22 cellular contexts compared by ENCODE assay signal in the genomic region with DNA sequence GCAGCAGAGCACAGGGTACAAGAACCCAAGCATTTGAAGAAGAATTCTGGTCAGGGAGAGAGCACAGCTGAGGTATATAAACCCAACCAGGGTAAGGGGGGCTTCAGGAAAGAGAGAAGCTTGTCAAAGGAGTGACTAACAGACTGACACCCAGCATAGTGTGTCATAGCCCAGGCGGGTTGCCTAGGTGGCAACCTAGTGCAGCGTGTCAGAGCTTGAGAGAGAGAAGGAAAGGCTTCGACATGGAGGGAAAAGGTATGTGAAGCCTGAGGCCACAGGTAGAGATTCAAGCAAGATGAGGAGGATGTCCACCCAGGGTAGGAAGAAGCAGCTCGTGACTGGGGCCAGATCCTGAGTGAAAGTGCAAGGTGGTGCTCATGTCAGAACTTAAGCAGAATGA. TPM values are rescaled to one million over a fixed set of nuclear protein-coding genes. Genes with fewer than 3 reads are reported as not detected.
DNase-seq lines count a peak whose midpoint lies in the region; ATAC-seq and TF ChIP-seq lines count a peak whose summit lies in the region.
"Had no signal": no experiment of that assay in that cellular context is flagged by ENCODE, and none has a peak within 500 bp of the region (broad histone marks: within the 10 kb centered on the region; RNA-seq: fewer than 3 reads in every experiment).

No MANE protein-coding gene starts in this region.

- in situ Hi-C loops in IMR-90 (cut with MboI; ENCODE audit: low sequenced_read_pairs) = no loop called here

- no peak overlapping the region for H4K8ac ChIP-seq in IMR-90 (ENCODE audit: low read depth in 2 of 2, low read length in 2 of 2)

- H2BK120ac ChIP-seq in IMR-90 (ENCODE audit: low read depth, low read length) = no peak overlapping the region

- H3K9ac ChIP-seq in IMR-90 (ENCODE audit: low read depth, low read length) = no peak overlapping the region
- H3K9ac ChIP-seq: BLaER1 treated with 17β-estradiol and CSF1 and Interleukin-3, amounts not matched to agents 10 nM and 100 nM; KMS-11 had no signal

- TF ChIP-seq POLR2A in IMR-90 (IDR thresholded peaks at IDR 0.05; ENCODE audit: low read depth, low read length) = no peak

- no peaks in the 10 kb centered on the region for H3K27me3 Mint-ChIP-seq in activated CD8-positive, alpha-beta T cell treated with anti-CD3 and anti-CD28 coated beads for 36 hours
- H3K27me3 Mint-ChIP-seq in activated CD8-positive, alpha-beta T cell treated with anti-CD3 and anti-CD28 coated beads, Interleukin-2, amount 10 ng/mL, durations not matched to agents 7 days and 5 days (ENCODE audit: low read depth) = no peaks in the 10 kb centered on the region
- peaks cover 0 to 3% (median 0%) of the 10 kb centered on the region in 5 donors for H3K27me3 Mint-ChIP-seq in naive thymus-derived CD8-positive, alpha-beta T cell

- H3K4me2 ChIP-seq in IMR-90 (ENCODE audit: low read depth, low read length) = no peak overlapping the region
- H3K4me2 ChIP-seq: BLaER1 treated with 17β-estradiol and CSF1 and Interleukin-3, amounts not matched to agents 10 nM and 100 nM; GM23338; KMS-11 had no signal

- H3K4me1 ChIP-seq in IMR-90 (ENCODE audit: control insufficient read depth, insufficient read depth, low read length) = peaks cover 2% of the 10 kb centered on the region; the same call in 1 of the 2 replicates
- H3K4me1 ChIP-seq: Caco-2, HAP-1 had no signal

- H3K9me1 ChIP-seq in IMR-90 (ENCODE audit: insufficient read depth, low read length) = no peaks in the 10 kb centered on the region

- no peak overlapping the region for H3K23ac ChIP-seq in IMR-90 (ENCODE audit: low read depth, low read length)

- no peak overlapping the region for H3K14ac ChIP-seq in IMR-90 (replicated peaks; ENCODE audit: low read depth, low read length)

- WGBS in IMR-90 (ENCODE audit: extremely low coverage in 2 of 2, insufficient read length in 1 of 2), 2 experiments = 73% methylated on average over 3 of the region's 4 CpGs; no CpG with 5 or more reads in 1 of the 2 experiments

- no peak overlapping the region for H3K27ac Mint-ChIP-seq in activated CD8-positive, alpha-beta T cell treated with anti-CD3 and anti-CD28 coated beads for 36 hours
- no peak overlapping the region for H3K27ac Mint-ChIP-seq in activated CD8-positive, alpha-beta T cell treated with anti-CD3 and anti-CD28 coated beads, Interleukin-2, amount 10 ng/mL, durations not matched to agents 7 days and 5 days
- peak overlapping the region in 3 of 10 donors; percentile 39 to 75 (median 49) for H3K27ac Mint-ChIP-seq in naive thymus-derived CD8-positive, alpha-beta T cell
- H3K27ac Mint-ChIP-seq: GM23338 had no signal

- no peaks in the 10 kb centered on the region for H3K79me1 ChIP-seq in IMR-90 (ENCODE audit: low read depth in 1 of 2, low read length in 2 of 2)

- intact Hi-C loops in activated CD8-positive, alpha-beta T cell treated with anti-CD3 and anti-CD28 coated beads for 36 hours (cut with micrococcal nuclease) = no loop called here
- intact Hi-C loops in IMR-90 (cut with micrococcal nuclease) = no loop called here

- H3K56ac ChIP-seq in IMR-90 (ENCODE audit: extremely low read depth, insufficient read depth, low read length) = no peak overlapping the region

- 0 out of 2 replicates have a peak overlapping the region, but pooled peaks have one; percentile 1 for H3K4ac ChIP-seq in IMR-90 (ENCODE audit: low read depth, low read length)

- no peak overlapping the region for H2BK15ac ChIP-seq in IMR-90 (ENCODE audit: low read depth, low read length)

- no peak overlapping the region for H3K18ac ChIP-seq in IMR-90 (ENCODE audit: low read depth, low read length)

- no peaks in the 10 kb centered on the region for H3K9me3 Mint-ChIP-seq in activated CD8-positive, alpha-beta T cell treated with anti-CD3 and anti-CD28 coated beads for 36 hours
- peaks cover 6% of the 10 kb centered on the region for H3K9me3 Mint-ChIP-seq in activated CD8-positive, alpha-beta T cell treated with anti-CD3 and anti-CD28 coated beads, Interleukin-2, amount 10 ng/mL, durations not matched to agents 7 days and 5 days (ENCODE audit: insufficient read depth)
- H3K9me3 Mint-ChIP-seq in naive thymus-derived CD8-positive, alpha-beta T cell = no peaks in the 10 kb centered on the region
- H3K9me3 Mint-ChIP-seq: GM23338 had no signal

- TF ChIP-seq RAD21 in IMR-90 (IDR thresholded peaks at IDR 0.05; ENCODE audit: low read length) = no peak

- no peak overlapping the region for H2BK5ac ChIP-seq in IMR-90 (ENCODE audit: low read depth, low read length, poor library complexity, severe bottlenecking)

- H3K4me3 Mint-ChIP-seq in activated CD8-positive, alpha-beta T cell treated with anti-CD3 and anti-CD28 coated beads for 36 hours = no peak overlapping the region
- no peak overlapping the region for H3K4me3 Mint-ChIP-seq in activated CD8-positive, alpha-beta T cell treated with anti-CD3 and anti-CD28 coated beads, Interleukin-2, amount 10 ng/mL, durations not matched to agents 7 days and 5 days
- H3K4me3 Mint-ChIP-seq in naive thymus-derived CD8-positive, alpha-beta T cell = no peak overlapping the region
- H3K4me3 Mint-ChIP-seq: GM23338 had no signal

- DNase-seq in activated CD8-positive, alpha-beta T cell treated with anti-CD3 and anti-CD28 coated beads for 36 hours = peak; percentile 11
- no peak for DNase-seq in activated CD8-positive, alpha-beta T cell treated with anti-CD3 and anti-CD28 coated beads, Interleukin-2, amount 10 ng/mL, durations not matched to agents 7 days and 5 days
- DNase-seq in IMR-90 (no peak), epithelial cell of esophagus (ENCODE audit: low read depth) (peak; percentile 91), WERI-Rb-1 (no peak), hippocampal formation (lab: John Stamatoyannopoulos, UW) (no peak), GM19238 (ENCODE audit: insufficient read length, low spot score) (no peak)
- DNase-seq in naive thymus-derived CD8-positive, alpha-beta T cell = no peak
- DNase-seq: Caco-2; CD4-positive, alpha-beta memory T cell; MV-4-11; NCI-H1694; NCI-H2081 treated with DMSO at 0.1 percent for 48 hours; NCI-H446; NCI-H526; Right ventricle myocardium superior had no signal

- H3K9me3 ChIP-seq in IMR-90 (ENCODE audit: control insufficient read depth, insufficient read depth, low read length) (no peaks in the 10 kb centered on the region), WERI-Rb-1 (ENCODE audit: severe bottlenecking) (no peaks in the 10 kb centered on the region)
- H3K9me3 ChIP-seq: Caco-2, HAP-1 had no signal

- peak; percentile 29 for ATAC-seq in activated CD8-positive, alpha-beta T cell treated with anti-CD3 and anti-CD28 coated beads for 36 hours
- no peak for ATAC-seq in activated CD8-positive, alpha-beta T cell treated with anti-CD3 and anti-CD28 coated beads, Interleukin-2, amount 10 ng/mL, durations not matched to agents 7 days and 5 days
- ATAC-seq in IMR-90 (ENCODE audit: low read depth) = no peak
- ATAC-seq in naive thymus-derived CD8-positive, alpha-beta T cell = peak; percentile 39 to 49
- ATAC-seq: GM23338 had no signal

- peak overlapping the region; percentile 28 for H2AFZ ChIP-seq in IMR-90 (replicated peaks; ENCODE audit: low read length, poor library complexity)
- H2AFZ ChIP-seq: GM23338 had no signal

- dilution Hi-C loops in IMR-90 (cut with HindIII; ENCODE audit: low sequenced_read_pairs, unreplicated experiment) = no loop called here

- H3K36me3 ChIP-seq in IMR-90 (ENCODE audit: control insufficient read depth, insufficient read depth, low read length) = no peaks in the 10 kb centered on the region
- no peaks in the 10 kb centered on the region for H3K36me3 ChIP-seq in WERI-Rb-1
- H3K36me3 ChIP-seq: BLaER1 treated with 17β-estradiol and CSF1 and Interleukin-3, amounts not matched to agents 10 nM and 100 nM; HAP-1 had no signal

- H3K27me3 ChIP-seq in IMR-90 (ENCODE audit: control insufficient read depth, insufficient read depth, low read length) = no peaks in the 10 kb centered on the region
- no peaks in the 10 kb centered on the region for H3K27me3 ChIP-seq in WERI-Rb-1 (ENCODE audit: insufficient read depth, low read depth, severe bottlenecking)

- peaks cover 21% of the 10 kb centered on the region for H3K4me1 Mint-ChIP-seq in activated CD8-positive, alpha-beta T cell treated with anti-CD3 and anti-CD28 coated beads for 36 hours (ENCODE audit: low read depth)
- H3K4me1 Mint-ChIP-seq in activated CD8-positive, alpha-beta T cell treated with anti-CD3 and anti-CD28 coated beads, Interleukin-2, amount 10 ng/mL, durations not matched to agents 7 days and 5 days (ENCODE audit: low read depth) = peaks cover 6% of the 10 kb centered on the region
- peaks cover 0 to 14% (median 2%) of the 10 kb centered on the region in 4 donors for H3K4me1 Mint-ChIP-seq in naive thymus-derived CD8-positive, alpha-beta T cell
- H3K4me1 Mint-ChIP-seq: GM23338 had no signal

- POLR2A ChIA-PET in activated CD8-positive, alpha-beta T cell treated with anti-CD3 and anti-CD28 coated beads for 36 hours (lab: Charles Lee) = no interaction called here
- POLR2A ChIA-PET in activated CD8-positive, alpha-beta T cell treated with anti-CD3 and anti-CD28 coated beads, Interleukin-2, amount 10 ng/mL, durations not matched to agents 7 days and 5 days (lab: Charles Lee) = interaction anchor here (0.6 to 0.7 kb wide), 2 partner anchors 108 to 180 kb away, joined by 3 read pairs; no protein-coding TSS in a partner anchor
- POLR2A ChIA-PET in IMR-90 (lab: Charles Lee; ENCODE audit: unreplicated experiment) = no interaction called here
- POLR2A ChIA-PET in naive thymus-derived CD8-positive, alpha-beta T cell (lab: Charles Lee) = no interaction called here

- H4K91ac ChIP-seq in IMR-90 (ENCODE audit: insufficient read depth, low read depth, low read length) = no peak overlapping the region

- H3K4me3 ChIP-seq in IMR-90 (ENCODE audit: insufficient read depth, low read depth, low read length) (no peak overlapping the region), epithelial cell of esophagus (ENCODE audit: low read length) (no peak overlapping the region), WERI-Rb-1 (ENCODE audit: low read depth, low read length) (no peak overlapping the region)
- H3K4me3 ChIP-seq: BLaER1 treated with 17β-estradiol and CSF1 and Interleukin-3, amounts not matched to agents 10 nM and 100 nM; GM23338; HAP-1 had no signal

- no peak for TF ChIP-seq CTCF in activated CD8-positive, alpha-beta T cell treated with anti-CD3 and anti-CD28 coated beads for 36 hours (IDR thresholded peaks at IDR 0.05)
- TF ChIP-seq CTCF in IMR-90 (conservative IDR thresholded peaks at IDR 0.05; ENCODE audit: low read depth, low read length) (no peak), epithelial cell of esophagus (IDR thresholded peaks at IDR 0.05; ENCODE audit: insufficient read depth, low read depth, low read length, missing control alignments) (no peak), WERI-Rb-1 (IDR thresholded peaks at IDR 0.05; ENCODE audit: low read depth, low read length) (no peak)

- H2AK5ac ChIP-seq in IMR-90 (ENCODE audit: low read depth, low read length) = no peak overlapping the region

- H2BK20ac ChIP-seq in IMR-90 (ENCODE audit: low read depth, low read length) = no peak overlapping the region

- no peak overlapping the region for H3K27ac ChIP-seq in IMR-90 (ENCODE audit: insufficient read depth, low read length)
- no peak overlapping the region for H3K27ac ChIP-seq in WERI-Rb-1
- H3K27ac ChIP-seq: 22Rv1; BLaER1 treated with 17β-estradiol and CSF1 and Interleukin-3, amounts not matched to agents 10 nM and 100 nM; HL-60; KMS-11 had no signal

- no peak overlapping the region for H2AK9ac ChIP-seq in IMR-90 (replicated peaks; ENCODE audit: low read depth, low read length, poor library complexity)

- no peaks in the 10 kb centered on the region for H3K36me3 Mint-ChIP-seq in activated CD8-positive, alpha-beta T cell treated with anti-CD3 and anti-CD28 coated beads for 36 hours (ENCODE audit: low read depth)
- no peaks in the 10 kb centered on the region for H3K36me3 Mint-ChIP-seq in activated CD8-positive, alpha-beta T cell treated with anti-CD3 and anti-CD28 coated beads, Interleukin-2, amount 10 ng/mL, durations not matched to agents 7 days and 5 days (ENCODE audit: low read depth)
- H3K36me3 Mint-ChIP-seq in naive thymus-derived CD8-positive, alpha-beta T cell = no peaks in the 10 kb centered on the region

- H4K5ac ChIP-seq in IMR-90 (ENCODE audit: low read depth, low read length) = no peak overlapping the region

- CTCF ChIA-PET in activated CD8-positive, alpha-beta T cell treated with anti-CD3 and anti-CD28 coated beads for 36 hours (lab: Charles Lee) = interaction anchor here (0.9 to 2.8 kb wide), 4 partner anchors 9 to 121 kb away, joined by 3 to 9 read pairs (median 4); no protein-coding TSS in a partner anchor
- CTCF ChIA-PET in activated CD8-positive, alpha-beta T cell treated with anti-CD3 and anti-CD28 coated beads, Interleukin-2, amount 10 ng/mL, durations not matched to agents 7 days and 5 days (lab: Charles Lee) = interaction anchor here (0.9 to 1.6 kb wide), 5 partner anchors 8 to 134 kb away, joined by 3 to 4 read pairs (median 3); no protein-coding TSS in a partner anchor
- CTCF ChIA-PET in IMR-90 (lab: Yijun Ruan, JAX) = interaction anchor here (0.6 to 1.9 kb wide), 2 partner anchors 10 to 96 kb away, joined by 5 to 8 read pairs; no protein-coding TSS in a partner anchor

- H4K20me1 ChIP-seq in IMR-90 (ENCODE audit: insufficient read depth, low read length) = no peaks in the 10 kb centered on the region
- H4K20me1 ChIP-seq: BLaER1 treated with 17β-estradiol and CSF1 and Interleukin-3, amounts not matched to agents 10 nM and 100 nM had no signal

- no TSS peak for BruUV-seq in IMR-90 (replicated peaks; lab: Mats Ljungman, UMichigan)

RNA-seq across cellular contexts. Expression of gene ANTXR2, which starts 8.5 kb away (rescaled TPM):
- total RNA-seq in activated CD8-positive, alpha-beta T cell treated with anti-CD3 and anti-CD28 coated beads for 36 hours = 1 to 10 TPM; 3.0 to 3.6 TPM
- 10 to 100 TPM; 15.0 to 18.0 TPM for total RNA-seq in activated CD8-positive, alpha-beta T cell treated with anti-CD3 and anti-CD28 coated beads, Interleukin-2, amount 10 ng/mL, durations not matched to agents 7 days and 5 days
- 88.5 and 115 TPM in 2 replicates for total RNA-seq in IMR-90 (2012; rRNA removed)
- polyA plus RNA-seq in IMR-90 (2012; rRNA removed) = 36.5 and 46.8 TPM in 2 replicates
- 7.4 and 14.9 TPM in 2 replicates for polyA plus RNA-seq in IMR-90 (2012; cell fraction: cytosol; rRNA removed)
- 3.8 and 22.8 TPM in 2 replicates for polyA plus RNA-seq in IMR-90 (2012; cell fraction: nucleus; rRNA removed; ENCODE audit: low replicate concordance)
- total RNA-seq in naive thymus-derived CD8-positive, alpha-beta T cell = 10 to 100 TPM; 19.3 to 21.9 TPM
- polyA plus RNA-seq in naive thymus-derived CD8-positive, alpha-beta T cell = 10 to 100 TPM; 11.4 to 22.1 (median 11.5) TPM

Comparison
In these comparisons a context has a peak if more than half of its experiments do, and no peak if none do; other contexts are left out.
1. ATAC-seq: peak in activated CD8-positive, alpha-beta T cell treated with anti-CD3 and anti-CD28 coated beads for 36 hours (single experiment) and naive thymus-derived CD8-positive, alpha-beta T cell (2 of 2); none in activated CD8-positive, alpha-beta T cell treated with anti-CD3 and anti-CD28 coated beads, Interleukin-2, amount 10 ng/mL, durations not matched to agents 7 days and 5 days (single experiment) and IMR-90 (single experiment).
2. DNase-seq: peak in activated CD8-positive, alpha-beta T cell treated with anti-CD3 and anti-CD28 coated beads for 36 hours (single experiment) and epithelial cell of esophagus (single experiment); none in activated CD8-positive, alpha-beta T cell treated with anti-CD3 and anti-CD28 coated beads, Interleukin-2, amount 10 ng/mL, durations not matched to agents 7 days and 5 days (single experiment), IMR-90 (single experiment), naive thymus-derived CD8-positive, alpha-beta T cell (0 of 10), WERI-Rb-1 (single experiment), hippocampal formation (0 of 2) and GM19238 (single experiment).